In genomic region chr5:90911169-90911568, GRCh38 we compare ENCODE assay signal across 25 cellular contexts.
DNase-seq lines count a peak whose midpoint lies in the region; TF ChIP-seq lines count a peak whose summit lies in the region.
"Had no signal": no experiment of that assay in that cellular context is flagged by ENCODE, and none has a peak within 500 bp of the region (broad histone marks: within the 10 kb centered on the region; RNA-seq: fewer than 3 reads in every experiment).

No MANE protein-coding gene starts in this region.

- intact Hi-C loops in spleen (cut with DNase I; ENCODE audit: low total_unique reads) = no loop called here

- no peaks in the 10 kb centered on the region for H3K9me3 ChIP-seq in hepatocyte (ENCODE audit: low read depth)
- no peaks in the 10 kb centered on the region for H3K9me3 ChIP-seq in spleen
- H3K9me3 ChIP-seq: esophagus squamous epithelium, heart left ventricle, SJSA1 had no signal

- no peaks in the 10 kb centered on the region for H3K79me2 ChIP-seq in hepatocyte

- 24% methylated on average over 1 of the region's 1 CpG for WGBS in hepatocyte (ENCODE audit: low lambda C conversion rate, missing lambda C conversion rate)
- WGBS in spleen, 5 donors = 56 to 71% (median 65%) methylated on average over 1 of the region's 1 CpG

- H3K4me1 ChIP-seq in hepatocyte (ENCODE audit: insufficient read depth) = peaks cover 14% of the 10 kb centered on the region
- no peaks in the 10 kb centered on the region for H3K4me1 ChIP-seq in spleen
- H3K4me1 ChIP-seq: foreskin keratinocyte, SJSA1 had no signal

- no peak for TF ChIP-seq CTCF in hepatocyte (IDR thresholded peaks at IDR 0.05; ENCODE audit: poor library complexity)
- no peak for TF ChIP-seq CTCF in spleen (IDR thresholded peaks at IDR 0.05 in 8 of 11, conservative IDR thresholded peaks at IDR 0.05 in 3 of 11)

- no peak overlapping the region for H2AFZ ChIP-seq in hepatocyte

- no peak overlapping the region for H3K4me3 ChIP-seq in hepatocyte
- H3K4me3 ChIP-seq in spleen = no peak overlapping the region
- H3K4me3 ChIP-seq: esophagus squamous epithelium, heart left ventricle, K562, SJSA1 had no signal

- no peaks in the 10 kb centered on the region for H4K20me1 ChIP-seq in hepatocyte (ENCODE audit: insufficient read depth, poor library complexity, severe bottlenecking)

- H3K27ac ChIP-seq in hepatocyte = no peak overlapping the region
- H3K27ac ChIP-seq in spleen = peak overlapping the region in 7 of 8 donors; percentile 16 to 77 (median 42)
- H3K27ac ChIP-seq: esophagus squamous epithelium, foreskin keratinocyte, heart left ventricle, SJSA1 had no signal

- H3K9me2 ChIP-seq in hepatocyte (replicated peaks; ENCODE audit: insufficient read depth) = no peaks in the 10 kb centered on the region

- H3K36me3 ChIP-seq in hepatocyte (replicated peaks; ENCODE audit: insufficient read depth, low read depth) = no peaks in the 10 kb centered on the region
- H3K36me3 ChIP-seq in spleen = no peaks in the 10 kb centered on the region
- H3K36me3 ChIP-seq: esophagus squamous epithelium, heart left ventricle, SJSA1 had no signal

- DNase-seq in NCI-H1092 treated with DMSO at 0.1 percent for 48 hours (lab: John Stamatoyannopoulos, UW) (peak; percentile 12), NCI-H1092 (lab: John Stamatoyannopoulos, UW) (no peak), NCI-H146 treated with DMSO at 0.1 percent for 48 hours (lab: John Stamatoyannopoulos, UW; ENCODE audit: unreplicated experiment) (peak; percentile 40), hepatocyte (ENCODE audit: low spot score) (no peak), spleen (no peak), NAMALWA (ENCODE audit: low spot score) (no peak), NCI-H2227 treated with DMSO at 0.1 percent for 48 hours (lab: John Stamatoyannopoulos, UW) (no peak), HUDEP-2 (lab: John Stamatoyannopoulos, UW; ENCODE audit: unreplicated experiment in 76 of 76) (no peak)
- DNase-seq: activated CD4-positive, alpha-beta T cell treated with anti-CD3 and anti-CD28 coated beads for 48 hours; activated naive CD4-positive, alpha-beta T cell treated with anti-CD3 and anti-CD28 coated beads, Interleukin-2, amount 50 U/mL, for 16 hours; activated T-cell treated with anti-CD3 and anti-CD28 coated beads for 4 hours; CD4-positive, alpha-beta T cell; EL; esophagus squamous epithelium; foreskin keratinocyte; heart left ventricle; kidney glomerular epithelial cell; mammary epithelial cell; NCI-H1436; NCI-H2171; NCI-H526 treated with DMSO at 0.1 percent for 48 hours; substantia nigra; T-helper 9 cell had no signal

- H3K27me3 ChIP-seq in hepatocyte (no peaks in the 10 kb centered on the region), spleen (replicated peaks in 1 of 7) (no peaks in the 10 kb centered on the region)
- H3K27me3 ChIP-seq: esophagus squamous epithelium, foreskin keratinocyte, heart left ventricle, SJSA1 had no signal

- H3K4me2 ChIP-seq in hepatocyte = peak overlapping the region; percentile 22

- TF ChIP-seq POLR2A in spleen (IDR thresholded peaks at IDR 0.05) = no peak

Comparison
In these comparisons a context has a peak if more than half of its experiments do, and no peak if none do; other contexts are left out.
1. DNase-seq: peak in NCI-H1092 treated with DMSO at 0.1 percent for 48 hours (single experiment) and NCI-H146 treated with DMSO at 0.1 percent for 48 hours (single experiment); none in NCI-H1092 (single experiment), hepatocyte (single experiment), spleen (single experiment), NAMALWA (single experiment), NCI-H2227 treated with DMSO at 0.1 percent for 48 hours (single experiment) and HUDEP-2 (0 of 76).